Comparison of ENCODE assay signal across 8 cellular contexts in the genomic region with DNA sequence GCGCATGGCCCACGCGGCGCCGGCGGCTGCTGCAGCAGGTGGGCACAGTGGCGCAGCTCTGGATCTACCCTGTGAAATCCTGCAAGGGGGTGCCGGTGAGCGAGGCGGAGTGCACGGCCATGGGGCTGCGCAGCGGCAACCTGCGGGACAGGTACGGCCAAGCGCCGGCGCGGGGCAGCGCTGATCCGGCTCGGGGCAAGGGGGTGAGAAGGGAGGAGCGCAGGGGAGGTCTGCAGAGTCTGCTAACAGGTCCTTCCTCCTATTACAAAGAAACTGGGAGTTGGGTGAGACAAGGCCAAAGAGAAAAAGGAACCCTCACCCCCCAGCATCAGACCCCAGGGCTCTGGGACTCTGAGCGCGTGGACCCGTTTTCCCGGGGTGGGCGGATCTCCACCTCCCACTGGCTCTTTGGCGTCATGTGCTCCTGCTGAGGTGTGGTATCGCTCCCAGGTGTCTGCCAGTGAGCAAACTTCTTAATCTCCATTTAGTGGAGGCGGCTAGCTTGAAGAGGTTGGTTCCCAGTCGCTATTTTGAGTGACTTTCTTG. TPM values are rescaled to one million over a fixed set of nuclear protein-coding genes. Genes with fewer than 3 reads are reported as not detected.
DNase-seq lines count a peak whose midpoint lies in the region; ATAC-seq lines count a peak whose summit lies in the region.

No MANE protein-coding gene starts in this region.

- no peaks in the 10 kb centered on the region for H3K9me3 Mint-ChIP-seq in effector memory CD8-positive, alpha-beta T cell

- H3K27ac Mint-ChIP-seq in effector memory CD8-positive, alpha-beta T cell: no peak overlapping the region

- H3K9me3 ChIP-seq in duodenal mucosa (ENCODE audit: control insufficient read depth in 1 of 2, low read length in 2 of 2): no peaks in the 10 kb centered on the region
- no peaks in the 10 kb centered on the region for H3K9me3 ChIP-seq in aorta (ENCODE audit: control insufficient read depth, low read length)

- peak overlapping the region; percentile 59 for H3K27ac ChIP-seq in duodenal mucosa (ENCODE audit: low read depth, low read length)
- peak overlapping the region in 1 of 2 donors; percentile 9 for H3K27ac ChIP-seq in aorta (ENCODE audit: low read depth in 1 of 2, low read length in 2 of 2)

- no peaks in the 10 kb centered on the region for H3K27me3 ChIP-seq in duodenal mucosa (ENCODE audit: control insufficient read depth in 1 of 2, insufficient read depth in 2 of 2, low read length in 2 of 2)
- no peaks in the 10 kb centered on the region for H3K27me3 ChIP-seq in aorta (ENCODE audit: control insufficient read depth in 1 of 2, insufficient read depth in 2 of 2, low read length in 1 of 2)

- DNase-seq in NCI-H2196 treated with DMSO at 0.1 percent for 48 hours (lab: John Stamatoyannopoulos, UW; ENCODE audit: unreplicated experiment): peak; percentile 47
- DNase-seq in mucosa of gallbladder (ENCODE audit: low spot score): peak; percentile 51
- no peak for DNase-seq in aorta
- DNase-seq in effector memory CD8-positive, alpha-beta T cell: no peak
- no peak for DNase-seq in NCI-H187 treated with DMSO at 0.1 percent for 48 hours (lab: John Stamatoyannopoulos, UW)

- H3K36me3 Mint-ChIP-seq in effector memory CD8-positive, alpha-beta T cell (ENCODE audit: insufficient read depth): no peaks in the 10 kb centered on the region

- H3K27me3 Mint-ChIP-seq in effector memory CD8-positive, alpha-beta T cell: peaks cover 54 to 59% of the 10 kb centered on the region in 2 donors

- peaks cover 0 to 2% of the 10 kb centered on the region in 2 donors for H3K4me1 Mint-ChIP-seq in effector memory CD8-positive, alpha-beta T cell (ENCODE audit: low read depth in 2 of 2)

- H3K4me3 ChIP-seq in GM08714 (ENCODE audit: low read length) (peak overlapping the region; percentile 25; the same call in 1 of the 2 replicates), duodenal mucosa (ENCODE audit: low read depth in 1 of 2, low read length in 2 of 2) (peak overlapping the region; percentile 68 to 74), aorta (ENCODE audit: low read length in 2 of 2) (peak overlapping the region; percentile 46 to 82)

- peak overlapping the region; percentile 20 to 43 for H3K9ac ChIP-seq in duodenal mucosa (ENCODE audit: low read depth in 1 of 2, low read length in 2 of 2)

- WGBS in aorta, 2 donors: 4 to 5% methylated on average over 31 to 32 of the region's 32 CpGs

- H3K36me3 ChIP-seq in duodenal mucosa (ENCODE audit: control insufficient read depth in 1 of 2, insufficient read depth in 2 of 2, low read length in 2 of 2) (peaks cover 3 to 17% of the 10 kb centered on the region in 2 donors), aorta (ENCODE audit: control insufficient read depth in 1 of 2, insufficient read depth in 2 of 2, low read length in 1 of 2) (no peaks in the 10 kb centered on the region)

- intact Hi-C loops in aorta (cut with DNase I): loop anchor here in 1 of 2 donors (5.0 kb wide), 1 partner anchor 55 kb away; no protein-coding TSS in a partner anchor

- peak; percentile 42 for ATAC-seq in HG02642 (IDR thresholded peaks at IDR 0.05; ENCODE audit: poor library complexity, unreplicated experiment)
- peak; percentile 29 for ATAC-seq in aorta (ENCODE audit: low FRiP score)
- ATAC-seq in effector memory CD8-positive, alpha-beta T cell (replicated peaks): no peak

- H3K4me1 ChIP-seq in duodenal mucosa (ENCODE audit: control insufficient read depth in 1 of 2, insufficient read depth in 2 of 2, low read length in 2 of 2): peaks cover 8 to 12% of the 10 kb centered on the region in 2 donors
- no peaks in the 10 kb centered on the region for H3K4me1 ChIP-seq in aorta (ENCODE audit: control insufficient read depth in 1 of 2, insufficient read depth in 2 of 2, low read length in 2 of 2)

- peak overlapping the region in 1 of 2 donors; percentile 5 for H3K4me3 Mint-ChIP-seq in effector memory CD8-positive, alpha-beta T cell

RNA-seq across cellular contexts. Expression of gene MTARC1, which starts 0.4 kb away (rescaled TPM):
- total RNA-seq in mucosa of gallbladder: 13.2 TPM
- total RNA-seq in aorta: 1 to 10 TPM; 8.1 to 9.9 TPM
- 1 to 10 TPM; 1.3 to 4.8 TPM for polyA plus RNA-seq in aorta

RNA-seq across cellular contexts. Expression of gene MTARC2, which starts 39.0 kb away (rescaled TPM):
- total RNA-seq in mucosa of gallbladder: 78.0 TPM
- total RNA-seq in aorta: 10 to 100 TPM; 18.2 to 33.9 TPM
- polyA plus RNA-seq in aorta: 10 to 100 TPM; 31.4 to 32.7 TPM

Comparison
In these comparisons a context has a peak if more than half of its experiments do, and no peak if none do; other contexts are left out.
1. DNase-seq: peak in NCI-H2196 treated with DMSO at 0.1 percent for 48 hours (single experiment) and mucosa of gallbladder (single experiment); none in aorta (0 of 2), effector memory CD8-positive, alpha-beta T cell (0 of 3) and NCI-H187 treated with DMSO at 0.1 percent for 48 hours (single experiment).
2. Peak in every context shown above with its lines, with median percentiles within 50 percentile points of each other: H3K4me3 ChIP-seq.